1 cellular context compared by ENCODE assay signal in genomic region chr12:110035534-110036104, GRCh38.
TF ChIP-seq lines count a peak whose summit lies in the region.

No MANE protein-coding gene starts in this region.

TF ChIP-seq in HepG2, 621 proteins besides CTCF, POLR2A, EP300 and RAD21 (continued from another document and continues in another):
- TF ChIP-seq, protein P1, sequence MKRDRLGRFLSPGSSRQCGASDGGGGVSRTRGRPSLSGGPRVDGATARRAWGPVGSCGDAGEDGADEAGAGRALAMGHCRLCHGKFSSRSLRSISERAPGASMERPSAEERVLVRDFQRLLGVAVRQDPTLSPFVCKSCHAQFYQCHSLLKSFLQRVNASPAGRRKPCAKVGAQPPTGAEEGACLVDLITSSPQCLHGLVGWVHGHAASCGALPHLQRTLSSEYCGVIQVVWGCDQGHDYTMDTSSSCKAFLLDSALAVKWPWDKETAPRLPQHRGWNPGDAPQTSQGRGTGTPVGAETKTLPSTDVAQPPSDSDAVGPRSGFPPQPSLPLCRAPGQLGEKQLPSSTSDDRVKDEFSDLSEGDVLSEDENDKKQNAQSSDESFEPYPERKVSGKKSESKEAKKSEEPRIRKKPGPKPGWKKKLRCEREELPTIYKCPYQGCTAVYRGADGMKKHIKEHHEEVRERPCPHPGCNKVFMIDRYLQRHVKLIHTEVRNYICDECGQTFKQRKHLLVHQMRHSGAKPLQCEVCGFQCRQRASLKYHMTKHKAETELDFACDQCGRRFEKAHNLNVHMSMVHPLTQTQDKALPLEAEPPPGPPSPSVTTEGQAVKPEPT (CRISPR knock-in tag; IDR thresholded peaks at IDR 0.05; ENCODE audit: low read depth) = no peak
- TF ChIP-seq NFATC3 (CRISPR knock-in tag; IDR thresholded peaks at IDR 0.05) (no peak), ZNF790 (CRISPR knock-in tag; IDR thresholded peaks at IDR 0.05; ENCODE audit: borderline replicate concordance) (no peak), FOXA3 (CRISPR knock-in tag; IDR thresholded peaks at IDR 0.05) (peak; percentile 66; the same call in 1 of the 2 replicates), SOX13 (IDR thresholded peaks at IDR 0.05) (no peak), SOX13 (CRISPR knock-in tag; conservative IDR thresholded peaks at IDR 0.05 in 1 of 2, IDR thresholded peaks at IDR 0.05 in 1 of 2) (peak in 1 of 2 experiments; percentile 84; a peak in 2 of 4 replicates), REPIN1 (CRISPR knock-in tag; IDR thresholded peaks at IDR 0.05; ENCODE audit: borderline replicate concordance, low read depth) (peak; percentile 12; the same call in 1 of the 2 replicates), SETDB1 (CRISPR knock-in tag; IDR thresholded peaks at IDR 0.05; ENCODE audit: borderline replicate concordance) (no peak), ZNF703 (CRISPR knock-in tag; IDR thresholded peaks at IDR 0.05; ENCODE audit: borderline replicate concordance) (no peak), ZFYVE20 (CRISPR knock-in tag; IDR thresholded peaks at IDR 0.05; ENCODE audit: borderline replicate concordance, low read depth) (no peak), KLF11 (CRISPR knock-in tag; IDR thresholded peaks at IDR 0.05) (no peak), BORCS8-MEF2B (CRISPR knock-in tag; IDR thresholded peaks at IDR 0.05) (no peak), ZNF337 (CRISPR knock-in tag; IDR thresholded peaks at IDR 0.05; ENCODE audit: borderline replicate concordance, low read depth) (no peak), FOXC1 (CRISPR knock-in tag; IDR thresholded peaks at IDR 0.05; ENCODE audit: borderline replicate concordance) (no peak), ZZZ3 (CRISPR knock-in tag; IDR thresholded peaks at IDR 0.05; ENCODE audit: borderline replicate concordance) (no peak), ZNF550 (CRISPR knock-in tag; IDR thresholded peaks at IDR 0.05; ENCODE audit: borderline replicate concordance) (no peak), ZNF263 (CRISPR knock-in tag; IDR thresholded peaks at IDR 0.05) (peak; percentile 22; the same call in 1 of the 2 replicates), RCOR2 (CRISPR knock-in tag; IDR thresholded peaks at IDR 0.05) (peak; percentile 60), ZNF34 (CRISPR knock-in tag; IDR thresholded peaks at IDR 0.05; ENCODE audit: borderline replicate concordance) (no peak), ZFP36L2 (CRISPR knock-in tag; IDR thresholded peaks at IDR 0.05) (no peak), ZNF607 (CRISPR knock-in tag; IDR thresholded peaks at IDR 0.05; ENCODE audit: borderline replicate concordance) (no peak), SMARCC2 (IDR thresholded peaks at IDR 0.05) (no peak), CAMTA2 (CRISPR knock-in tag; IDR thresholded peaks at IDR 0.05; ENCODE audit: borderline replicate concordance) (no peak), FOXO4 (CRISPR knock-in tag; conservative IDR thresholded peaks at IDR 0.05) (no peak), SIN3A (IDR thresholded peaks at IDR 0.05; ENCODE audit: borderline replicate concordance, low read depth, low read length) (no peak), ZNF207 (IDR thresholded peaks at IDR 0.05; ENCODE audit: borderline replicate concordance) (no peak), ISX (CRISPR knock-in tag; conservative IDR thresholded peaks at IDR 0.05) (no peak), ZNF782 (CRISPR knock-in tag; IDR thresholded peaks at IDR 0.05; ENCODE audit: borderline replicate concordance) (no peak), ZNF382 (CRISPR knock-in tag; IDR thresholded peaks at IDR 0.05; ENCODE audit: borderline replicate concordance) (no peak), ZNF670 (CRISPR knock-in tag; IDR thresholded peaks at IDR 0.05; ENCODE audit: borderline replicate concordance) (no peak), BHLHE40 (IDR thresholded peaks at IDR 0.05; ENCODE audit: low read length) (no peak), ZNF547 (CRISPR knock-in tag; IDR thresholded peaks at IDR 0.05) (no peak), HOMEZ (CRISPR knock-in tag; IDR thresholded peaks at IDR 0.05; ENCODE audit: low read depth) (peak; percentile 77), ZNF124 (CRISPR knock-in tag; IDR thresholded peaks at IDR 0.05) (no peak), ATRX (CRISPR knock-in tag; IDR thresholded peaks at IDR 0.05; ENCODE audit: borderline replicate concordance) (no peak), PRMT3 (CRISPR knock-in tag; IDR thresholded peaks at IDR 0.05; ENCODE audit: borderline replicate concordance, low read depth) (0 out of 2 replicates have a peak, but pooled peaks have one; percentile 62), KLF15 (CRISPR knock-in tag; IDR thresholded peaks at IDR 0.05; ENCODE audit: borderline replicate concordance) (no peak), ZNF652 (CRISPR knock-in tag; IDR thresholded peaks at IDR 0.05; ENCODE audit: borderline replicate concordance, low read depth) (no peak), SCMH1 (CRISPR knock-in tag; IDR thresholded peaks at IDR 0.05; ENCODE audit: borderline replicate concordance) (no peak), POLR2AphosphoS5 (IDR thresholded peaks at IDR 0.05; ENCODE audit: low read depth, low read length) (no peak), ZFP91 (CRISPR knock-in tag; IDR thresholded peaks at IDR 0.05; ENCODE audit: borderline replicate concordance) (no peak), POLR2G (IDR thresholded peaks at IDR 0.05; ENCODE audit: low read depth, low read length) (no peak), ZNF225 (CRISPR knock-in tag; IDR thresholded peaks at IDR 0.05) (no peak), ZKSCAN1 (IDR thresholded peaks at IDR 0.05; ENCODE audit: low read length) (no peak), CREM (IDR thresholded peaks at IDR 0.05) (0 out of 2 replicates have a peak, but pooled peaks have one; percentile 25), CREM (CRISPR knock-in tag; IDR thresholded peaks at IDR 0.05) (no peak), ZNF546 (CRISPR knock-in tag; conservative IDR thresholded peaks at IDR 0.05) (no peak), ZGPAT (CRISPR knock-in tag; IDR thresholded peaks at IDR 0.05) (peak; percentile 72), HMG20A (CRISPR knock-in tag; IDR thresholded peaks at IDR 0.05; ENCODE audit: borderline replicate concordance) (peak; percentile 33; the same call in 1 of the 2 replicates), TRIM24 (CRISPR knock-in tag; IDR thresholded peaks at IDR 0.05) (no peak), AKAP8 (CRISPR knock-in tag; IDR thresholded peaks at IDR 0.05) (peak; percentile 74; the same call in 1 of the 2 replicates), BRD4 (CRISPR knock-in tag; IDR thresholded peaks at IDR 0.05) (no peak), MBD4 (IDR thresholded peaks at IDR 0.05; ENCODE audit: borderline replicate concordance, low read length) (no peak), EEA1 (CRISPR knock-in tag; IDR thresholded peaks at IDR 0.05; ENCODE audit: borderline replicate concordance) (no peak)
- TF ChIP-seq, protein P2, sequence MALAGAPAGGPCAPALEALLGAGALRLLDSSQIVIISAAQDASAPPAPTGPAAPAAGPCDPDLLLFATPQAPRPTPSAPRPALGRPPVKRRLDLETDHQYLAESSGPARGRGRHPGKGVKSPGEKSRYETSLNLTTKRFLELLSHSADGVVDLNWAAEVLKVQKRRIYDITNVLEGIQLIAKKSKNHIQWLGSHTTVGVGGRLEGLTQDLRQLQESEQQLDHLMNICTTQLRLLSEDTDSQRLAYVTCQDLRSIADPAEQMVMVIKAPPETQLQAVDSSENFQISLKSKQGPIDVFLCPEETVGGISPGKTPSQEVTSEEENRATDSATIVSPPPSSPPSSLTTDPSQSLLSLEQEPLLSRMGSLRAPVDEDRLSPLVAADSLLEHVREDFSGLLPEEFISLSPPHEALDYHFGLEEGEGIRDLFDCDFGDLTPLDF (CRISPR knock-in tag; IDR thresholded peaks at IDR 0.05) = no peak
- TF ChIP-seq, protein P3, sequence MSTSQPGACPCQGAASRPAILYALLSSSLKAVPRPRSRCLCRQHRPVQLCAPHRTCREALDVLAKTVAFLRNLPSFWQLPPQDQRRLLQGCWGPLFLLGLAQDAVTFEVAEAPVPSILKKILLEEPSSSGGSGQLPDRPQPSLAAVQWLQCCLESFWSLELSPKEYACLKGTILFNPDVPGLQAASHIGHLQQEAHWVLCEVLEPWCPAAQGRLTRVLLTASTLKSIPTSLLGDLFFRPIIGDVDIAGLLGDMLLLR (CRISPR knock-in tag; IDR thresholded peaks at IDR 0.05) = no peak
- TF ChIP-seq, protein P4, sequence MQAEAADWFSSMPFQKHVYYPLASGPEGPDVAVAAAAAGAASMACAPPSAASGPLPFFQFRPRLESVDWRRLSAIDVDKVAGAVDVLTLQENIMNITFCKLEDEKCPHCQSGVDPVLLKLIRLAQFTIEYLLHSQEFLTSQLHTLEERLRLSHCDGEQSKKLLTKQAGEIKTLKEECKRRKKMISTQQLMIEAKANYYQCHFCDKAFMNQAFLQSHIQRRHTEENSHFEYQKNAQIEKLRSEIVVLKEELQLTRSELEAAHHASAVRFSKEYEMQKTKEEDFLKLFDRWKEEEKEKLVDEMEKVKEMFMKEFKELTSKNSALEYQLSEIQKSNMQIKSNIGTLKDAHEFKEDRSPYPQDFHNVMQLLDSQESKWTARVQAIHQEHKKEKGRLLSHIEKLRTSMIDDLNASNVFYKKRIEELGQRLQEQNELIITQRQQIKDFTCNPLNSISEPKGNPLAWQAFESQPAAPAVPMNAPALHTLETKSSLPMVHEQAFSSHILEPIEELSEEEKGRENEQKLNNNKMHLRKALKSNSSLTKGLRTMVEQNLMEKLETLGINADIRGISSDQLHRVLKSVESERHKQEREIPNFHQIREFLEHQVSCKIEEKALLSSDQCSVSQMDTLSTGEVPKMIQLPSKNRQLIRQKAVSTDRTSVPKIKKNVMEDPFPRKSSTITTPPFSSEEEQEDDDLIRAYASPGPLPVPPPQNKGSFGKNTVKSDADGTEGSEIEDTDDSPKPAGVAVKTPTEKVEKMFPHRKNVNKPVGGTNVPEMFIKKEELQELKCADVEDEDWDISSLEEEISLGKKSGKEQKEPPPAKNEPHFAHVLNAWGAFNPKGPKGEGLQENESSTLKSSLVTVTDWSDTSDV (CRISPR knock-in tag; IDR thresholded peaks at IDR 0.05) = no peak
- TF ChIP-seq, protein P5, sequence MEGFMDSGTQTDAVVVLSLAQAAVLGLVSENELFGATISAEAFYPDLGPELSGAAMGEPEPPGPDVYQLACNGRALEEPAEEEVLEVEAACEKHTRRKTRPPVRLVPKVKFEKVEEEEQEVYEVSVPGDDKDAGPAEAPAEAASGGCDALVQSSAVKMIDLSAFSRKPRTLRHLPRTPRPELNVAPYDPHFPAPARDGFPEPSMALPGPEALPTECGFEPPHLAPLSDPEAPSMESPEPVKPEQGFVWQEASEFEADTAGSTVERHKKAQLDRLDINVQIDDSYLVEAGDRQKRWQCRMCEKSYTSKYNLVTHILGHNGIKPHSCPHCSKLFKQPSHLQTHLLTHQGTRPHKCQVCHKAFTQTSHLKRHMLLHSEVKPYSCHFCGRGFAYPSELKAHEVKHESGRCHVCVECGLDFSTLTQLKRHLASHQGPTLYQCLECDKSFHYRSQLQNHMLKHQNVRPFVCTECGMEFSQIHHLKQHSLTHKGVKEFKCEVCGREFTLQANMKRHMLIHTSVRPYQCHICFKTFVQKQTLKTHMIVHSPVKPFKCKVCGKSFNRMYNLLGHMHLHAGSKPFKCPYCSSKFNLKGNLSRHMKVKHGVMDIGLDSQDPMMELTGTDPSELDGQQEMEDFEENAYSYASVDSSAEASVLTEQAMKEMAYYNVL (CRISPR knock-in tag; IDR thresholded peaks at IDR 0.05; ENCODE audit: borderline replicate concordance) = peak; percentile 65; the same call in 1 of the 2 replicates
